9 cellular contexts compared by ENCODE assay signal in the genomic region with DNA sequence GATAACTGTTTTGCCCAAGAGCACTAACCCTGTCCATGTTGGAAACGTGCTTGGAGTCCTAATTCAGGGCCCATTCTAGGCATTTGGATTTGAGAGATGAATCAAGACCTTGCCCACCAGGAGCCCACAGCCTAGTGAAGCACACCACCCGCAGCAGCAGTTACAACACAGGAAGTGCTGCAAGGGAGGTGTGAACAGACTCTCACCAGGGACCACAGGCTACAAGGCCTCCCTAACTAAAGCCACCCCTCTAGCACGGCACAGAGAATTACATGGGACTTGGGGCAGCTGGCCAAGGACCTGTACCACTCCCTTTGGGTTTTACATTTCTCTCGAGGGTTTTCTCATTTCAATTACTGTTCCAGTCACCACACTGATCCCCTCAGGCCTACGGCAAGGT. TPM values are rescaled to one million over a fixed set of nuclear protein-coding genes. Genes with fewer than 3 reads are reported as not detected.
A peak's percentile ranks its signal among the peaks of the same experiment; 100 is the strongest.
DNase-seq lines count a peak whose midpoint lies in the region; ATAC-seq, FAIRE-seq and TF ChIP-seq lines count a peak whose summit lies in the region.
"Had no signal": no experiment of that assay in that cellular context is flagged by ENCODE, and none has a peak within 500 bp of the region (broad histone marks: within the 10 kb centered on the region; RNA-seq: fewer than 3 reads in every experiment).

No MANE protein-coding gene starts in this region.

- H3K9me3 ChIP-seq in right lobe of liver (no peaks in the 10 kb centered on the region), HepG2 (ENCODE audit: low read length) (no peaks in the 10 kb centered on the region), upper lobe of right lung (no peaks in the 10 kb centered on the region)
- H3K9me3 ChIP-seq: gastroesophageal sphincter had no signal

- POLR2A ChIA-PET in HepG2 (lab: Yijun Ruan, JAX), result no interaction called here
- POLR2A ChIA-PET in T-cell (lab: Charles Lee), result interaction anchor here in 1 of 2 donors (0.6 kb wide), 1 partner anchor 101 kb away, joined by 3 read pairs; no protein-coding TSS in a partner anchor

- H3K4me1 Mint-ChIP-seq in T-cell (peaks cover 52 to 71% (median 64%) of the 10 kb centered on the region in 3 donors), glutamatergic neuron (ENCODE audit: low read depth, unreplicated experiment) (peaks cover 14% of the 10 kb centered on the region)

- peak overlapping the region; percentile 23 to 58 (median 44) for H3K4me3 Mint-ChIP-seq in T-cell
- no peak overlapping the region for H3K4me3 Mint-ChIP-seq in glutamatergic neuron (ENCODE audit: unreplicated experiment)

- FAIRE-seq in HepG2 (lab: Jason Lieb, UNC), result no peak

- CTCF ChIA-PET in HepG2 (lab: Yijun Ruan, JAX; ENCODE audit: low intra/inter-chr PET ratio, low total read pairs) (no interaction called here), T-cell (lab: Charles Lee) (no interaction called here)

- no peak overlapping the region for H3K4me2 ChIP-seq in HepG2 (ENCODE audit: low read depth, low read length)

- no peaks in the 10 kb centered on the region for H3K9me3 Mint-ChIP-seq in T-cell
- H3K9me3 Mint-ChIP-seq in glutamatergic neuron (ENCODE audit: unreplicated experiment), result peaks cover 4% of the 10 kb centered on the region

- H3K79me2 ChIP-seq in HepG2 (ENCODE audit: insufficient read depth, low read length), result no peaks in the 10 kb centered on the region

- no peak overlapping the region for H2AFZ ChIP-seq in HepG2 (ENCODE audit: low read length)

- H3K4me3 ChIP-seq in right lobe of liver, result no peak overlapping the region
- no peak overlapping the region for H3K4me3 ChIP-seq in HepG2 (replicated peaks in 1 of 3; ENCODE audit: insufficient read depth in 1 of 3, low read depth in 2 of 3, low read length in 3 of 3)
- H3K4me3 ChIP-seq in upper lobe of right lung, result no peak overlapping the region
- H3K4me3 ChIP-seq: gastroesophageal sphincter had no signal

- H3K27me3 Mint-ChIP-seq in T-cell, result no peaks in the 10 kb centered on the region
- peaks cover 3% of the 10 kb centered on the region for H3K27me3 Mint-ChIP-seq in glutamatergic neuron (ENCODE audit: unreplicated experiment)

- DNase-seq in right lobe of liver (no peak), HepG2 (ENCODE audit: low spot score) (no peak), T-cell (peak; percentile 9 to 67 (median 45)), glutamatergic neuron (no peak), upper lobe of right lung (no peak), DMS153 treated with DMSO at 0.1 percent for 48 hours (lab: John Stamatoyannopoulos, UW; ENCODE audit: unreplicated experiment) (no peak), posterior vena cava (ENCODE audit: low spot score) (no peak)

- WGBS in right lobe of liver (ENCODE audit: insufficient coverage, low coverage, low lambda C conversion rate, missing lambda C conversion rate), result 79% methylated on average over 5 of the region's 5 CpGs
- WGBS in HepG2 (ENCODE audit: low lambda C conversion rate), result 95% methylated on average over 4 of the region's 5 CpGs

- TF ChIP-seq EP300 in HepG2 (IDR thresholded peaks at IDR 0.05; ENCODE audit: low read depth in 2 of 2, low read length in 2 of 2) (no peak), HepG2 (CRISPR knock-in tag; IDR thresholded peaks at IDR 0.05; ENCODE audit: borderline replicate concordance) (no peak)

- no peaks in the 10 kb centered on the region for H3K36me3 ChIP-seq in right lobe of liver
- no peaks in the 10 kb centered on the region; a peak in 2 of 5 replicates for H3K36me3 ChIP-seq in HepG2 (replicated peaks in 1 of 2; ENCODE audit: control insufficient read depth in 1 of 2, insufficient read depth in 2 of 2, low read length in 2 of 2)
- no peaks in the 10 kb centered on the region for H3K36me3 ChIP-seq in upper lobe of right lung
- H3K36me3 ChIP-seq: gastroesophageal sphincter had no signal

- H4K20me1 ChIP-seq in HepG2 (ENCODE audit: insufficient read depth, low read length), result no peaks in the 10 kb centered on the region

- in situ Hi-C loops in HepG2 (cut with HindIII; ENCODE audit: extremely low pct_ligation_motif_present, low pct_unique_long_range_greater_than_20kb), result no loop called here

- BruUV-seq in HepG2 (replicated peaks; lab: Mats Ljungman, UMichigan), result no TSS peak

- intact Hi-C loops in right lobe of liver (cut with DNase I) (no loop called here), HepG2 (cut with micrococcal nuclease; ENCODE audit: unreplicated experiment) (no loop called here), upper lobe of right lung (cut with DNase I) (no loop called here), posterior vena cava (cut with DNase I) (no loop called here)

- H3K27ac Mint-ChIP-seq in T-cell, result peak overlapping the region; percentile 67 to 82
- peak overlapping the region; percentile 52 for H3K27ac Mint-ChIP-seq in glutamatergic neuron (ENCODE audit: unreplicated experiment)

- no peak overlapping the region for H3K9ac ChIP-seq in HepG2 (ENCODE audit: insufficient read depth, low read depth, low read length)

- ATAC-seq in right lobe of liver, result peak; percentile 33 to 64 (median 54)
- no peak for ATAC-seq in HepG2
- peak; percentile 63 to 94 (median 83) for ATAC-seq in T-cell (replicated peaks in 1 of 4)
- ATAC-seq in upper lobe of right lung, result peak; percentile 74
- no peak for ATAC-seq in HG02840 (IDR thresholded peaks at IDR 0.05; ENCODE audit: low FRiP score, unreplicated experiment)

- TF ChIP-seq RAD21 in HepG2 (CRISPR knock-in tag; IDR thresholded peaks at IDR 0.05), result no peak

- no peaks in the 10 kb centered on the region for H3K27me3 ChIP-seq in right lobe of liver
- H3K27me3 ChIP-seq in HepG2 (ENCODE audit: control insufficient read depth in 1 of 2, insufficient read depth in 2 of 2, low read length in 2 of 2), result no peaks in the 10 kb centered on the region
- H3K27me3 ChIP-seq in upper lobe of right lung, result no peaks in the 10 kb centered on the region
- H3K27me3 ChIP-seq: gastroesophageal sphincter had no signal

- TF ChIP-seq CTCF in right lobe of liver (IDR thresholded peaks at IDR 0.05) (no peak), HepG2 (CRISPR knock-in tag; IDR thresholded peaks at IDR 0.05) (no peak), glutamatergic neuron (IDR thresholded peaks at IDR 0.05; ENCODE audit: partially characterized antibody, unreplicated experiment) (no peak), upper lobe of right lung (IDR thresholded peaks at IDR 0.05) (no peak)

- no peak overlapping the region for H3K27ac ChIP-seq in right lobe of liver
- no peak overlapping the region for H3K27ac ChIP-seq in HepG2 (ENCODE audit: extremely low read length, insufficient read depth, low read length)
- no peak overlapping the region for H3K27ac ChIP-seq in upper lobe of right lung
- H3K27ac ChIP-seq: gastroesophageal sphincter had no signal

- H3K36me3 Mint-ChIP-seq in T-cell (peaks cover 34% of the 10 kb centered on the region), glutamatergic neuron (ENCODE audit: unreplicated experiment) (no peaks in the 10 kb centered on the region)

- TF ChIP-seq POLR2A in right lobe of liver (IDR thresholded peaks at IDR 0.05) (no peak), HepG2 (IDR thresholded peaks at IDR 0.05; ENCODE audit: insufficient read depth in 1 of 2, low read depth in 2 of 2, low read length in 2 of 2) (no peak)

- H3K4me1 ChIP-seq in right lobe of liver, result peaks cover 0 to 6% (median 0%) of the 10 kb centered on the region in 4 donors
- peaks cover 7% of the 10 kb centered on the region for H3K4me1 ChIP-seq in HepG2 (ENCODE audit: insufficient read depth, low read length)
- no peaks in the 10 kb centered on the region for H3K4me1 ChIP-seq in upper lobe of right lung

TF ChIP-seq in HepG2, 621 proteins besides CTCF, POLR2A, EP300 and RAD21 (continues in another document):
- TF ChIP-seq POLR2AphosphoS5 (IDR thresholded peaks at IDR 0.05; ENCODE audit: low read depth, low read length) (no peak), ARNTL (CRISPR knock-in tag; IDR thresholded peaks at IDR 0.05) (no peak)

RNA-seq across cellular contexts. Expression of gene FOXN3, which starts 49.4 kb away (rescaled TPM):
- total RNA-seq in right lobe of liver (10 to 100 TPM; 41.5 to 74.2 (median 55.8) TPM), HepG2 (2016; rRNA removed; fragmentation: Illumina TruSeq; extraction: Trizol) (32.4 and 42.4 TPM in 2 replicates), T-cell (100 to 1,000 TPM in 3 of 5 donors, 10 to 100 TPM in 2; 92.8 to 176 (median 103) TPM), glutamatergic neuron (ENCODE audit: unreplicated experiment) (139 TPM), upper lobe of right lung (103 TPM), posterior vena cava (100 to 1,000 TPM; 138 to 142 TPM)
- 21.8 and 24.1 TPM in 2 replicates for total RNA-seq in HepG2 (2016; cell fraction: cytosol; rRNA removed; fragmentation: Illumina TruSeq; extraction: Trizol; ENCODE audit: low read depth)
- total RNA-seq in HepG2 (2016; cell fraction: insoluble cytoplasmic fraction; rRNA removed; fragmentation: Illumina TruSeq; extraction: Trizol), result 31.8 and 34.4 TPM in 2 replicates
- 34.0 and 40.7 TPM in 2 replicates for total RNA-seq in HepG2 (2016; cell fraction: membrane; rRNA removed; fragmentation: Illumina TruSeq; extraction: Trizol)
- 56.5 and 60.0 TPM in 2 replicates for total RNA-seq in HepG2 (2016; cell fraction: nucleus; rRNA removed; fragmentation: Illumina TruSeq; extraction: Trizol)
- 64.7 and 70.2 TPM in 2 replicates for polyA plus RNA-seq in HepG2 (2011; rRNA removed)
- polyA plus RNA-seq in HepG2 (2011; cell fraction: cytosol; rRNA removed), result 47.5 and 57.5 TPM in 2 replicates
- polyA plus RNA-seq in HepG2 (2011; cell fraction: nucleus; rRNA removed), result 59.1 and 68.8 TPM in 2 replicates
- polyA plus RNA-seq in HepG2 (2012), result 75.4 and 83.5 TPM in 2 replicates
- polyA plus RNA-seq in HepG2 (2016; cell fraction: cytosol; fragmentation: Illumina TruSeq; extraction: Trizol; ENCODE audit: low read depth), result 12.3 and 14.4 TPM in 2 replicates
- polyA plus RNA-seq in HepG2 (2016; cell fraction: insoluble cytoplasmic fraction; fragmentation: Illumina TruSeq; extraction: Trizol; ENCODE audit: low read depth), result 34.1 and 37.2 TPM in 2 replicates
- polyA plus RNA-seq in HepG2 (2016; cell fraction: membrane; fragmentation: Illumina TruSeq; extraction: Trizol; ENCODE audit: low read depth), result 22.0 and 25.1 TPM in 2 replicates
- polyA plus RNA-seq in HepG2 (2016; cell fraction: nucleus; fragmentation: Illumina TruSeq; extraction: Trizol; ENCODE audit: insufficient read depth, low read depth), result 26.9 and 29.4 TPM in 2 replicates
- polyA minus RNA-seq in HepG2 (2011; rRNA and poly(A)+ RNA removed; ENCODE audit: low replicate concordance), result 33.5 and 214 TPM in 2 replicates
- 84.8 and 100 TPM in 2 replicates for polyA minus RNA-seq in HepG2 (2011; cell fraction: cytosol; rRNA and poly(A)+ RNA removed)
- polyA minus RNA-seq in HepG2 (2011; cell fraction: nucleus; rRNA and poly(A)+ RNA removed), result 187 and 226 TPM in 2 replicates

Comparison
In these comparisons a context has a peak if more than half of its experiments do, and no peak if none do; other contexts are left out.
1. ATAC-seq: peak in right lobe of liver (4 of 4), T-cell (4 of 4) and upper lobe of right lung (single experiment); none in HepG2 (single experiment) and HG02840 (single experiment).
2. DNase-seq: peak in T-cell (34 of 34); none in right lobe of liver (0 of 3), HepG2 (single experiment), glutamatergic neuron (single experiment), upper lobe of right lung (single experiment), DMS153 treated with DMSO at 0.1 percent for 48 hours (single experiment) and posterior vena cava (single experiment).